Comparison of ENCODE assay signal across 8 cellular contexts in genomic region chr13:98576963-98577822, GRCh38. TPM values are rescaled to one million over a fixed set of nuclear protein-coding genes. Genes with fewer than 3 reads are reported as not detected.
DNase-seq lines count a peak whose midpoint lies in the region; ATAC-seq and TF ChIP-seq lines count a peak whose summit lies in the region.

Gene STK24, minus strand, starts transcription at chr13:98577107. Its CDS starts 321 bp downstream, at chr13:98576786.

- H3K9me3 Mint-ChIP-seq in activated T-cell treated with anti-CD3 and anti-CD28 coated beads, Interleukin-2, amount 50 U/mL, for 24 hours = no peaks in the 10 kb centered on the region
- H3K9me3 Mint-ChIP-seq in stimulated activated naive CD8-positive, alpha-beta T cell treated with anti-CD3 and anti-CD28 coated beads, Interleukin-15, amount 100 ng/mL, for 72 hours = no peaks in the 10 kb centered on the region

- peak within 1 kb of the TSS; percentile 92 for H3K27ac Mint-ChIP-seq in activated T-cell treated with anti-CD3 and anti-CD28 coated beads, Interleukin-2, amount 50 U/mL, for 24 hours
- peak within 1 kb of the TSS; percentile 97 to 98 for H3K27ac Mint-ChIP-seq in stimulated activated naive CD8-positive, alpha-beta T cell treated with anti-CD3 and anti-CD28 coated beads, Interleukin-15, amount 100 ng/mL, for 72 hours

- DNase-seq in NOMO-1 treated with dmso at 0.1 percent for 144 hours (lab: John Stamatoyannopoulos, UW; ENCODE audit: unreplicated experiment) (peak; percentile 45), epithelial cell of proximal tubule (ENCODE audit: low read depth) (no peak), mucosa of gallbladder (ENCODE audit: low spot score) (peak; percentile 66)
- DNase-seq in activated T-cell treated with anti-CD3 and anti-CD28 coated beads, Interleukin-2, amount 50 U/mL, for 24 hours = peak; percentile 81
- DNase-seq in stimulated activated naive CD8-positive, alpha-beta T cell treated with anti-CD3 and anti-CD28 coated beads, Interleukin-15, amount 100 ng/mL, for 72 hours = peak; percentile 64 to 67

- H3K27ac ChIP-seq in BLaER1 = peak within 1 kb of the TSS; percentile 96

- H3K36me3 ChIP-seq in BLaER1 = no peaks in the 10 kb centered on the region

- H3K27me3 ChIP-seq in BLaER1 = no peaks in the 10 kb centered on the region

- peaks cover 33% of the 10 kb centered on the region for H3K36me3 Mint-ChIP-seq in activated T-cell treated with anti-CD3 and anti-CD28 coated beads, Interleukin-2, amount 50 U/mL, for 24 hours (ENCODE audit: low read depth)

- peak within 1 kb of the TSS; percentile 96 for H3K4me3 ChIP-seq in BLaER1
- peak within 1 kb of the TSS; percentile 80 for H3K4me3 ChIP-seq in epithelial cell of proximal tubule (ENCODE audit: low read depth, low read length)

- H4K20me1 ChIP-seq in BLaER1 = peaks cover 43% of the 10 kb centered on the region

- H3K4me1 Mint-ChIP-seq in activated T-cell treated with anti-CD3 and anti-CD28 coated beads, Interleukin-2, amount 50 U/mL, for 24 hours (ENCODE audit: low read depth) = peaks cover 47% of the 10 kb centered on the region
- H3K4me1 Mint-ChIP-seq in stimulated activated naive CD8-positive, alpha-beta T cell treated with anti-CD3 and anti-CD28 coated beads, Interleukin-15, amount 100 ng/mL, for 72 hours = peaks cover 49% of the 10 kb centered on the region

- peaks cover 43% of the 10 kb centered on the region for H3K4me1 ChIP-seq in BLaER1

- H3K27me3 Mint-ChIP-seq in activated T-cell treated with anti-CD3 and anti-CD28 coated beads, Interleukin-2, amount 50 U/mL, for 24 hours = no peaks in the 10 kb centered on the region
- H3K27me3 Mint-ChIP-seq in stimulated activated naive CD8-positive, alpha-beta T cell treated with anti-CD3 and anti-CD28 coated beads, Interleukin-15, amount 100 ng/mL, for 72 hours = no peaks in the 10 kb centered on the region

- ATAC-seq in GM18907 (IDR thresholded peaks at IDR 0.05; ENCODE audit: unreplicated experiment) = peak; percentile 72
- ATAC-seq in HG03103 (IDR thresholded peaks at IDR 0.05; ENCODE audit: low read depth, unreplicated experiment) = peak; percentile 51
- ATAC-seq in stimulated activated naive CD8-positive, alpha-beta T cell treated with anti-CD3 and anti-CD28 coated beads, Interleukin-15, amount 100 ng/mL, for 72 hours = peak; percentile 73

- no peak for TF ChIP-seq CTCF in epithelial cell of proximal tubule (conservative IDR thresholded peaks at IDR 0.05; ENCODE audit: low read depth, low read length)

- peak within 1 kb of the TSS; percentile 94 for H3K4me2 ChIP-seq in BLaER1

- H3K9ac ChIP-seq in BLaER1 = peak within 1 kb of the TSS; percentile 96

- H3K4me3 Mint-ChIP-seq in activated T-cell treated with anti-CD3 and anti-CD28 coated beads, Interleukin-2, amount 50 U/mL, for 24 hours = peak within 1 kb of the TSS; percentile 92
- H3K4me3 Mint-ChIP-seq in stimulated activated naive CD8-positive, alpha-beta T cell treated with anti-CD3 and anti-CD28 coated beads, Interleukin-15, amount 100 ng/mL, for 72 hours = peak within 1 kb of the TSS; percentile 92 to 93

- no peaks in the 10 kb centered on the region for H3K9me3 ChIP-seq in BLaER1

RNA-seq across cellular contexts. Expression of gene STK24, which starts in this region (rescaled TPM):
- 115 and 120 TPM in 2 replicates for total RNA-seq in epithelial cell of proximal tubule
- total RNA-seq in mucosa of gallbladder = 113 TPM
